In the genomic region with DNA sequence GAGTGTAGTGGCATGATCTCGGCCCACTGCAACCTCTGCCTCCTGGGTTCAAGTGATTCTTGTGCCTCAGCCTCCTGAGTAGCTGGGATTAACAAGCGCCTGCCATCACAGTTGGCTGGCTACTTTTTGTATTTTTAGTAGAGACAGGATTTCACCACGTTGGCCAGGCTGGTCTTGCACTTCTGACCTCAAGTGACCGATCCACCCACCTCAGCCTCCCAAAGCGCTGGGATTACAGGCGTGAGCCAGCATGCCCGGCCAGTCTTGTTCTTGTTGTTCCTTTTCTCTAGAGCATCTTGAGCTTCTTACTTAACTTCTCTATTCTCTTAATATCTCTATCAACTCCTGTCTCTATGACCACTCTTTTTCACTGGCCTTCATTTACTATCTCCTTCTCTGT, we compare ENCODE assay signal across 14 cellular contexts. TPM values are rescaled to one million over a fixed set of nuclear protein-coding genes. Genes with fewer than 3 reads are reported as not detected.
"Had no signal": no experiment of that assay in that cellular context is flagged by ENCODE, and none has a peak within 500 bp of the region (broad histone marks: within the 10 kb centered on the region; RNA-seq: fewer than 3 reads in every experiment).

No MANE protein-coding gene starts in this region.

RNA-seq across cellular contexts. Expression of a gene that starts 51.2 kb away (rescaled TPM):
- total RNA-seq: naive thymus-derived CD4-positive, alpha-beta T cell; natural killer cell; occipital lobe; osteoblast; progenitor cell of endocrine pancreas; pulmonary artery endothelial cell; right atrium auricular region; sciatic nerve; smooth muscle cell; spleen; suprapubic skin; transverse colon; ureter; vagina had no signal
